23 cellular contexts compared by ENCODE assay signal in genomic region chr7:132770055-132770454, GRCh38.
DNase-seq lines count a peak whose midpoint lies in the region; ATAC-seq and TF ChIP-seq lines count a peak whose summit lies in the region.
"Had no signal": no experiment of that assay in that cellular context is flagged by ENCODE, and none has a peak within 500 bp of the region (broad histone marks: within the 10 kb centered on the region; RNA-seq: fewer than 3 reads in every experiment).

No MANE protein-coding gene starts in this region.

- no peak for TF ChIP-seq RAD21 in IMR-90 (IDR thresholded peaks at IDR 0.05; ENCODE audit: low read length)

- no peak overlapping the region for H3K14ac ChIP-seq in IMR-90 (replicated peaks; ENCODE audit: low read depth, low read length)

- H2BK5ac ChIP-seq in IMR-90 (ENCODE audit: low read depth, low read length, poor library complexity, severe bottlenecking) = no peak overlapping the region

- no CpG with 5 or more reads among the region's 2 CpGs for WGBS in IMR-90 (ENCODE audit: extremely low coverage in 2 of 2, insufficient read length in 1 of 2), 2 experiments

- no peak for ATAC-seq in activated naive CD4-positive, alpha-beta T cell treated with anti-CD3 and anti-CD28 coated beads, Interleukin-2, amount 50 U/mL, for 72 hours
- ATAC-seq in IMR-90 (ENCODE audit: low read depth) (no peak), GM18520 (IDR thresholded peaks at IDR 0.05; ENCODE audit: unreplicated experiment) (no peak)

- no peak overlapping the region for H3K4me3 ChIP-seq in IMR-90 (ENCODE audit: insufficient read depth, low read depth, low read length)
- H3K4me3 ChIP-seq: BLaER1 treated with 17β-estradiol and CSF1 and Interleukin-3, amounts not matched to agents 10 nM and 100 nM; SK-N-MC had no signal

- no peak overlapping the region for H3K18ac ChIP-seq in IMR-90 (ENCODE audit: low read depth, low read length)

- no peaks in the 10 kb centered on the region for H3K4me1 ChIP-seq in IMR-90 (ENCODE audit: control insufficient read depth, insufficient read depth, low read length)

- peak overlapping the region; percentile 90 for H3K27ac Mint-ChIP-seq in activated naive CD4-positive, alpha-beta T cell treated with anti-CD3 and anti-CD28 coated beads, Interleukin-2, amount 50 U/mL, for 24 hours
- peak overlapping the region in 1 of 2 donors; percentile 75 for H3K27ac Mint-ChIP-seq in activated naive CD4-positive, alpha-beta T cell treated with anti-CD3 and anti-CD28 coated beads, Interleukin-2, amount 50 U/mL, for 72 hours

- no peaks in the 10 kb centered on the region for H3K27me3 Mint-ChIP-seq in activated naive CD4-positive, alpha-beta T cell treated with anti-CD3 and anti-CD28 coated beads, Interleukin-2, amount 50 U/mL, for 24 hours

- H3K4me3 Mint-ChIP-seq in activated naive CD4-positive, alpha-beta T cell treated with anti-CD3 and anti-CD28 coated beads, Interleukin-2, amount 50 U/mL, for 24 hours = peak overlapping the region; percentile 35

- no peak overlapping the region for H2AFZ ChIP-seq in IMR-90 (replicated peaks; ENCODE audit: low read length, poor library complexity)

- H4K20me1 ChIP-seq in IMR-90 (ENCODE audit: insufficient read depth, low read length) = no peaks in the 10 kb centered on the region
- H4K20me1 ChIP-seq: BLaER1 treated with 17β-estradiol and CSF1 and Interleukin-3, amounts not matched to agents 10 nM and 100 nM had no signal

- H3K36me3 Mint-ChIP-seq in activated naive CD4-positive, alpha-beta T cell treated with anti-CD3 and anti-CD28 coated beads, Interleukin-2, amount 50 U/mL, for 24 hours = peaks cover 3% of the 10 kb centered on the region
- H3K36me3 Mint-ChIP-seq in activated naive CD4-positive, alpha-beta T cell treated with anti-CD3 and anti-CD28 coated beads, Interleukin-2, amount 50 U/mL, for 72 hours = peaks cover 16 to 22% of the 10 kb centered on the region in 2 donors

- no peak overlapping the region for H3K4me2 ChIP-seq in IMR-90 (ENCODE audit: low read depth, low read length)

- POLR2A ChIA-PET in IMR-90 (lab: Charles Lee; ENCODE audit: unreplicated experiment) = interaction anchor here (0.6 kb wide), 1 partner anchor 38 kb away, joined by 7 read pairs; no protein-coding TSS in a partner anchor

- H2BK120ac ChIP-seq in IMR-90 (ENCODE audit: low read depth, low read length) = no peak overlapping the region

- H3K4me1 Mint-ChIP-seq in activated naive CD4-positive, alpha-beta T cell treated with anti-CD3 and anti-CD28 coated beads, Interleukin-2, amount 50 U/mL, for 24 hours = peaks cover 25% of the 10 kb centered on the region

- no peak overlapping the region for H3K4ac ChIP-seq in IMR-90 (ENCODE audit: low read depth, low read length)

- in situ Hi-C loops in IMR-90 (cut with MboI; ENCODE audit: low sequenced_read_pairs) = no loop called here

- H2AK5ac ChIP-seq in IMR-90 (ENCODE audit: low read depth, low read length) = no peak overlapping the region

- no peaks in the 10 kb centered on the region for H3K9me1 ChIP-seq in IMR-90 (ENCODE audit: insufficient read depth, low read length)

- H3K36me3 ChIP-seq in IMR-90 (ENCODE audit: control insufficient read depth, insufficient read depth, low read length) = no peaks in the 10 kb centered on the region
- H3K36me3 ChIP-seq: BLaER1 treated with 17β-estradiol and CSF1 and Interleukin-3, amounts not matched to agents 10 nM and 100 nM had no signal

- H2AK9ac ChIP-seq in IMR-90 (replicated peaks; ENCODE audit: low read depth, low read length, poor library complexity) = no peak overlapping the region

- CTCF ChIA-PET in IMR-90 (lab: Yijun Ruan, JAX) = no interaction called here

- no peak overlapping the region for H3K9ac ChIP-seq in IMR-90 (ENCODE audit: low read depth, low read length)
- H3K9ac ChIP-seq: BLaER1 treated with 17β-estradiol and CSF1 and Interleukin-3, amounts not matched to agents 10 nM and 100 nM had no signal

- no peaks in the 10 kb centered on the region for H3K79me1 ChIP-seq in IMR-90 (ENCODE audit: low read depth in 1 of 2, low read length in 2 of 2)

- intact Hi-C loops in IMR-90 (cut with micrococcal nuclease) = no loop called here

- no peak for TF ChIP-seq CTCF in IMR-90 (conservative IDR thresholded peaks at IDR 0.05; ENCODE audit: low read depth, low read length)

- H4K91ac ChIP-seq in IMR-90 (ENCODE audit: insufficient read depth, low read depth, low read length) = no peak overlapping the region

- BruUV-seq in IMR-90 (replicated peaks; lab: Mats Ljungman, UMichigan) = no TSS peak

- H4K8ac ChIP-seq in IMR-90 (ENCODE audit: low read depth in 2 of 2, low read length in 2 of 2) = no peak overlapping the region

- H3K27me3 ChIP-seq in IMR-90 (ENCODE audit: control insufficient read depth, insufficient read depth, low read length) = peaks cover 34% of the 10 kb centered on the region
- H3K27me3 ChIP-seq: BLaER1 treated with 17β-estradiol and CSF1 and Interleukin-3, amounts not matched to agents 10 nM and 100 nM had no signal

- H4K5ac ChIP-seq in IMR-90 (ENCODE audit: low read depth, low read length) = no peak overlapping the region

- H3K56ac ChIP-seq in IMR-90 (ENCODE audit: extremely low read depth, insufficient read depth, low read length) = no peak overlapping the region

- no peak overlapping the region for H2BK20ac ChIP-seq in IMR-90 (ENCODE audit: low read depth, low read length)

- H3K27ac ChIP-seq in IMR-90 (ENCODE audit: insufficient read depth, low read length) = no peak overlapping the region
- H3K27ac ChIP-seq: HL-60, SK-N-MC had no signal

- H3K9me3 Mint-ChIP-seq in activated naive CD4-positive, alpha-beta T cell treated with anti-CD3 and anti-CD28 coated beads, Interleukin-2, amount 50 U/mL, for 24 hours = no peaks in the 10 kb centered on the region
- peaks cover 13 to 20% of the 10 kb centered on the region in 2 donors for H3K9me3 Mint-ChIP-seq in activated naive CD4-positive, alpha-beta T cell treated with anti-CD3 and anti-CD28 coated beads, Interleukin-2, amount 50 U/mL, for 72 hours

- peaks cover 12% of the 10 kb centered on the region for H3K9me3 ChIP-seq in IMR-90 (ENCODE audit: control insufficient read depth, insufficient read depth, low read length)

- H3K23ac ChIP-seq in IMR-90 (ENCODE audit: low read depth, low read length) = no peak overlapping the region

- dilution Hi-C loops in IMR-90 (cut with HindIII; ENCODE audit: low sequenced_read_pairs, unreplicated experiment) = no loop called here

- H2BK15ac ChIP-seq in IMR-90 (ENCODE audit: low read depth, low read length) = no peak overlapping the region

- no peak for TF ChIP-seq POLR2A in IMR-90 (IDR thresholded peaks at IDR 0.05; ENCODE audit: low read depth, low read length)

- DNase-seq in activated naive CD4-positive, alpha-beta T cell treated with anti-CD3 and anti-CD28 coated beads, Interleukin-2, amount 50 U/mL, for 72 hours (ENCODE audit: low spot score in 2 of 2) = no peak
- DNase-seq in IMR-90 (no peak), NCI-H82 treated with DMSO at 0.1 percent for 48 hours (lab: John Stamatoyannopoulos, UW; ENCODE audit: unreplicated experiment) (peak; percentile 44), NCI-H187 treated with DMSO at 0.1 percent for 48 hours (lab: John Stamatoyannopoulos, UW) (no peak)
- no peak for DNase-seq in stimulated activated CD4-positive, alpha-beta T cell treated with anti-CD3 and anti-CD28 coated beads, Interleukin-4, amount 100 ng/mL, for 24 hours
- DNase-seq: AML-193, Calu3, DMS79 treated with DMSO at 0.1 percent for 48 hours, GF-D8, HCEC 1CT, Kasumi-1, MV-4-11, NCI-H1105 treated with DMSO at 0.1 percent for 48 hours, NCI-H146, NCI-H2029, NCI-H446 treated with DMSO at 0.1 percent for 48 hours, NCI-H69, SIG-M5 had no signal

TF ChIP-seq in IMR-90, 13 proteins besides CTCF, POLR2A, EP300 and RAD21:
- TF ChIP-seq USF2 (IDR thresholded peaks at IDR 0.05; ENCODE audit: low read depth, low read length) = peak; percentile 34; the same call in 1 of the 2 replicates
- no peak for TF ChIP-seq BHLHE40 (IDR thresholded peaks at IDR 0.05; ENCODE audit: low read depth, low read length)
